Comparison of ENCODE assay signal across 8 cellular contexts in the genomic region with DNA sequence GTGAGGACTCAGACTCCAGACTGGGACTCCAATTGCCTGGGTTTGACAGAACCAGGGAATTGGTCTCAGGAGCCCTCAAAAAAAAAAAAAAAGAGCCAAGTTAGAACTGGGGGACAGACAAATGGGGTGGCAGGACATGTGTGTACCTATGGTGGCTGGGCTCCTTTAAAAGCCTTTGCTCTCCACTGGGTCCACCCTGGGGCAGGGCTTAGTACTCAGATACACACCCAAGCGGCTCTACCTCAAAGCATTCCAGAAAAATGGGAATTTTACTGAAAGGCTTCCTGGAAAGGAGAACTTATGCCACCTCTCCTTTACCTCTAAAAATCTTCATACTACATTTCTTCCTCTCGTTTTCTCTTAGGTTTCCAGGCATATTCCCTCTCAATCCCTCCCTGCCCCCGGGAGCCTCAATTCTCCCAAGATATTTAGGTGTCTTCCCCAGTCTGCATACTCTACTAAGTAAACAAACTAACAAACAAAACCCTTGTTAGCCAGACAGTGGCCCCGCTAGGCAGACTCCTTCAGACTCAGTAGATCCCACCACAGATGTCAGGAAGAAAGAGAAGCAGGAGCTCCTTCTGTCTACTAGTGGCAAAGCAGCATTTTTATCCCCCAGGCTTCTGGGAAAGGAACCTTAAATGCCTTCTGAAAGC. TPM values are rescaled to one million over a fixed set of nuclear protein-coding genes. Genes with fewer than 3 reads are reported as not detected.
A peak's percentile ranks its signal among the peaks of the same experiment; 100 is the strongest.
DNase-seq lines count a peak whose midpoint lies in the region; ATAC-seq and TF ChIP-seq lines count a peak whose summit lies in the region.

No MANE protein-coding gene starts in this region.

- H4K20me1 ChIP-seq in OCI-LY1 (ENCODE audit: insufficient read depth, low read length), result no peaks in the 10 kb centered on the region

- no peaks in the 10 kb centered on the region for H3K27me3 ChIP-seq in CD4-positive, CD25-positive, alpha-beta regulatory T cell (ENCODE audit: control insufficient read depth, insufficient read depth, low read length)
- no peaks in the 10 kb centered on the region for H3K27me3 ChIP-seq in OCI-LY1 (ENCODE audit: insufficient read depth, low read length)
- no peaks in the 10 kb centered on the region for H3K27me3 ChIP-seq in neutrophil

- peak overlapping the region; percentile 95 to 100 (median 97) for H3K27ac Mint-ChIP-seq in CD4-positive, CD25-positive, alpha-beta regulatory T cell

- peak overlapping the region; percentile 97 for H3K4me3 ChIP-seq in CD4-positive, CD25-positive, alpha-beta regulatory T cell (ENCODE audit: low read depth, low read length)
- H3K4me3 ChIP-seq in OCI-LY1 (ENCODE audit: low read depth, low read length, poor library complexity, severe bottlenecking) (peak overlapping the region; percentile 94), epithelial cell of esophagus (ENCODE audit: low read length) (peak overlapping the region; percentile 88), neutrophil (ENCODE audit: low read depth in 1 of 2, low read length in 1 of 2) (peak overlapping the region; percentile 86 to 96)

- H3K9ac ChIP-seq in OCI-LY1 (ENCODE audit: low read length), result peak overlapping the region; percentile 93

- no peak for ATAC-seq in CD4-positive, CD25-positive, alpha-beta regulatory T cell (ENCODE audit: low read depth in 2 of 2)
- no peak for ATAC-seq in HG03139 (IDR thresholded peaks at IDR 0.05; ENCODE audit: unreplicated experiment)

- peaks cover 0 to 63% (median 49%) of the 10 kb centered on the region in 4 donors for H3K4me1 Mint-ChIP-seq in CD4-positive, CD25-positive, alpha-beta regulatory T cell

- H3F3A ChIP-seq in OCI-LY1 (ENCODE audit: insufficient read depth, low read length), result no peaks in the 10 kb centered on the region

- no peaks in the 10 kb centered on the region for H3K9me3 ChIP-seq in CD4-positive, CD25-positive, alpha-beta regulatory T cell (ENCODE audit: control insufficient read depth in 2 of 2, low read length in 2 of 2)
- H3K9me3 ChIP-seq in OCI-LY1 (ENCODE audit: low read length) (no peaks in the 10 kb centered on the region), neutrophil (no peaks in the 10 kb centered on the region)

- H2AFZ ChIP-seq in OCI-LY1 (ENCODE audit: low read length), result no peak overlapping the region

- peak overlapping the region; percentile 93 to 100 (median 96) for H3K4me3 Mint-ChIP-seq in CD4-positive, CD25-positive, alpha-beta regulatory T cell

- H3K36me3 Mint-ChIP-seq in CD4-positive, CD25-positive, alpha-beta regulatory T cell, result peaks cover 31% of the 10 kb centered on the region

- peak overlapping the region; percentile 78 for H3K4me2 ChIP-seq in OCI-LY1 (ENCODE audit: low read length)

- H3K4me1 ChIP-seq in CD4-positive, CD25-positive, alpha-beta regulatory T cell (ENCODE audit: control insufficient read depth, insufficient read depth, low read length, poor library complexity, severe bottlenecking), result peaks cover 49% of the 10 kb centered on the region
- H3K4me1 ChIP-seq in OCI-LY1 (ENCODE audit: insufficient read depth, low read length, severe bottlenecking) (peaks cover 31% of the 10 kb centered on the region), neutrophil (ENCODE audit: control insufficient read depth in 1 of 2, insufficient read depth in 1 of 2, low read depth in 1 of 2, low read length in 1 of 2) (peaks cover 17 to 18% of the 10 kb centered on the region in 2 experiments)

- H3K9me2 ChIP-seq in OCI-LY1 (ENCODE audit: low read depth, low read length), result no peaks in the 10 kb centered on the region

- H3K79me2 ChIP-seq in OCI-LY1 (ENCODE audit: insufficient read depth, low read length), result peaks cover 7% of the 10 kb centered on the region; the same call in 1 of the 2 replicates

- no peaks in the 10 kb centered on the region for H3K27me3 Mint-ChIP-seq in CD4-positive, CD25-positive, alpha-beta regulatory T cell

- no peaks in the 10 kb centered on the region for H3K9me3 Mint-ChIP-seq in CD4-positive, CD25-positive, alpha-beta regulatory T cell

- peak overlapping the region; percentile 92 for H3K27ac ChIP-seq in CD4-positive, CD25-positive, alpha-beta regulatory T cell (ENCODE audit: insufficient read depth, low read length, poor library complexity, severe bottlenecking)
- H3K27ac ChIP-seq in OCI-LY1 (ENCODE audit: low read depth, low read length, poor library complexity, severe bottlenecking) (peak overlapping the region; percentile 77), neutrophil (peak overlapping the region; percentile 89)

- H3K36me3 ChIP-seq in CD4-positive, CD25-positive, alpha-beta regulatory T cell (ENCODE audit: control insufficient read depth, insufficient read depth, low read length), result peaks cover 37% of the 10 kb centered on the region
- H3K36me3 ChIP-seq in OCI-LY1 (ENCODE audit: insufficient read depth, low read length) (peaks cover 27% of the 10 kb centered on the region), neutrophil (peaks cover 35% of the 10 kb centered on the region)

- TF ChIP-seq CTCF in OCI-LY1 (IDR thresholded peaks at IDR 0.05; ENCODE audit: low read length) (no peak), epithelial cell of esophagus (IDR thresholded peaks at IDR 0.05; ENCODE audit: insufficient read depth, low read depth, low read length, missing control alignments) (no peak), neutrophil (IDR thresholded peaks at IDR 0.05) (no peak)

- DNase-seq in CD4-positive, CD25-positive, alpha-beta regulatory T cell, result peak in 1 of 3 donors; percentile 23
- DNase-seq in epithelial cell of esophagus (ENCODE audit: low read depth) (peak; percentile 48), NCI-H1417 treated with DMSO at 0.1 percent for 48 hours (lab: John Stamatoyannopoulos, UW) (no peak), iPS-NIHi7 (ENCODE audit: extremely low spot score) (no peak), HuH-7.5 (ENCODE audit: low spot score) (no peak)

RNA-seq across cellular contexts. Expression of gene PCSK7, which starts 0.8 kb away (rescaled TPM):
- 478 TPM for total RNA-seq in CD4-positive, CD25-positive, alpha-beta regulatory T cell
- 10 to 100 TPM; 55.0 to 76.1 (median 63.4) TPM for polyA plus RNA-seq in CD4-positive, CD25-positive, alpha-beta regulatory T cell

RNA-seq across cellular contexts. Expression of gene RNF214, which starts 1.4 kb away (rescaled TPM):
- total RNA-seq in CD4-positive, CD25-positive, alpha-beta regulatory T cell, result 54.6 TPM
- polyA plus RNA-seq in CD4-positive, CD25-positive, alpha-beta regulatory T cell, result 10 to 100 TPM; 51.0 to 69.6 (median 55.7) TPM

RNA-seq across cellular contexts. Expression of gene TAGLN, which starts 31.9 kb away (rescaled TPM):
- total RNA-seq in CD4-positive, CD25-positive, alpha-beta regulatory T cell, result 11.7 TPM
- 1 to 10 TPM in 1 of 4 donors, under 1 TPM in 3; 0.25 to 1.3 (median 0.64) TPM for polyA plus RNA-seq in CD4-positive, CD25-positive, alpha-beta regulatory T cell

RNA-seq across cellular contexts. Expression of gene SIDT2, which starts 52.6 kb away (rescaled TPM):
- total RNA-seq in CD4-positive, CD25-positive, alpha-beta regulatory T cell, result 129 TPM
- 1 to 10 TPM; 2.5 to 5.9 (median 4.6) TPM for polyA plus RNA-seq in CD4-positive, CD25-positive, alpha-beta regulatory T cell
